Comparison of ENCODE assay signal across 20 cellular contexts in the genomic region with DNA sequence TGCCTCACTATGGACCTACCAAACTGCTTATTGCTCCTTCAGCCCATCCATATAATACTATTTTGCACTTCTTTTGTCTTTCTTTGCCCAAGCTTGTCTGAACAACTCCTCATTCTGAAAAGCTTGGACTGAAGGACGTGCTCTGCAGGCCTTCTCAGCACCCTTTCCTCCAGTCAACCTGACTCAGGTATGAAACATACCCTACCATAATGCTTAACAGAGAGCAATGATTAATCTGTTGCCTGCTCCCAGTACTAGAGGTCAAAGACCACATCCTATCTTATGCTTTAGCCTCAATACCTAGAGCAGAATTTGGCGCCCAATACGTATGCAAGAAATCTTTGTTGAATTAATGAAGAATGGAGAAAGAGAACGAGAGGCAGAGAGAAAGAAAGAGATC. TPM values are rescaled to one million over a fixed set of nuclear protein-coding genes. Genes with fewer than 3 reads are reported as not detected.
DNase-seq lines count a peak whose midpoint lies in the region; ATAC-seq and TF ChIP-seq lines count a peak whose summit lies in the region.
"Had no signal": no experiment of that assay in that cellular context is flagged by ENCODE, and none has a peak within 500 bp of the region (broad histone marks: within the 10 kb centered on the region; RNA-seq: fewer than 3 reads in every experiment).

No MANE protein-coding gene starts in this region.

- no peaks in the 10 kb centered on the region for H3K9me3 ChIP-seq in smooth muscle cell (replicated peaks; ENCODE audit: low read depth)
- H3K9me3 ChIP-seq: esophagus muscularis mucosa, left lung had no signal

- peaks cover 5 to 7% of the 10 kb centered on the region in 2 donors for H3K36me3 Mint-ChIP-seq in activated T-cell treated with anti-CD3 and anti-CD28 coated beads, Interleukin-2, amount 50 U/mL, for 72 hours (ENCODE audit: insufficient read depth in 2 of 2)
- peaks cover 5% of the 10 kb centered on the region for H3K36me3 Mint-ChIP-seq in activated CD4-positive, alpha-beta memory T cell treated with anti-CD3 and anti-CD28 coated beads for 36 hours

- peak; percentile 30 to 54 for ATAC-seq in activated T-cell treated with anti-CD3 and anti-CD28 coated beads, Interleukin-2, amount 50 U/mL, for 72 hours (replicated peaks in 1 of 2)
- ATAC-seq in esophagus mucosa (peak; percentile 94), GM18867 (IDR thresholded peaks at IDR 0.05; ENCODE audit: unreplicated experiment) (no peak)

- no peak overlapping the region for H3K4me2 ChIP-seq in smooth muscle cell

- H2AFZ ChIP-seq in smooth muscle cell (ENCODE audit: low read depth) = no peak overlapping the region

- CTCF ChIA-PET in activated CD4-positive, alpha-beta memory T cell treated with anti-CD3 and anti-CD28 coated beads for 36 hours (lab: Charles Lee) = no interaction called here

- peak overlapping the region; percentile 18 for H3K27ac Mint-ChIP-seq in activated T-cell treated with anti-CD3 and anti-CD28 coated beads, Interleukin-2, amount 50 U/mL, for 72 hours
- peak overlapping the region; percentile 87 for H3K27ac Mint-ChIP-seq in activated CD4-positive, alpha-beta memory T cell treated with anti-CD3 and anti-CD28 coated beads for 36 hours
- H3K27ac Mint-ChIP-seq: activated CD4-positive, alpha-beta T cell treated with anti-CD3 and anti-CD28 coated beads, Interleukin-2, amount 10 ng/mL, durations not matched to agents 7 days and 5 days had no signal

- no peak for DNase-seq in activated T-cell treated with anti-CD3 and anti-CD28 coated beads, Interleukin-2, amount 50 U/mL, for 72 hours
- DNase-seq in activated T-cell treated with anti-CD3 and anti-CD28 coated beads, Interleukin-2, amount 50 U/mL, for 48 hours = no peak
- no peak for DNase-seq in activated CD4-positive, alpha-beta memory T cell treated with anti-CD3 and anti-CD28 coated beads for 36 hours
- DNase-seq in smooth muscle cell (lab: John Stamatoyannopoulos, UW; ENCODE audit: unreplicated experiment) = no peak
- DNase-seq in anterior cingulate cortex (lab: John Stamatoyannopoulos, UW) = no peak
- no peak for DNase-seq in HuH-7.5 (ENCODE audit: low spot score)
- DNase-seq: ACHN; activated CD4-positive, alpha-beta T cell treated with anti-CD3 and anti-CD28 coated beads, Interleukin-2, amount 10 ng/mL, durations not matched to agents 7 days and 5 days; C1 segment of cervical spinal cord; DMS153; NCI-H1105; NCI-H2107; NCI-H524 treated with DMSO at 0.1 percent for 48 hours; nucleus accumbens; retina; SW 1271 had no signal

- H3K4me1 Mint-ChIP-seq in activated T-cell treated with anti-CD3 and anti-CD28 coated beads, Interleukin-2, amount 50 U/mL, for 72 hours (ENCODE audit: low read depth) = peaks cover 64% of the 10 kb centered on the region
- H3K4me1 Mint-ChIP-seq in activated CD4-positive, alpha-beta memory T cell treated with anti-CD3 and anti-CD28 coated beads for 36 hours (ENCODE audit: low read depth) = peaks cover 61% of the 10 kb centered on the region

- H3K79me2 ChIP-seq in smooth muscle cell (ENCODE audit: low read depth) = peaks cover 94% of the 10 kb centered on the region

- no peaks in the 10 kb centered on the region for H3K27me3 ChIP-seq in smooth muscle cell (ENCODE audit: low read depth)
- H3K27me3 ChIP-seq: esophagus muscularis mucosa, left lung had no signal

- 99% methylated on average over 4 of the region's 4 CpGs for WGBS in smooth muscle cell (ENCODE audit: low lambda C conversion rate)

- H3K27ac ChIP-seq in smooth muscle cell (ENCODE audit: low read depth) = peak overlapping the region; percentile 62
- H3K27ac ChIP-seq: esophagus muscularis mucosa had no signal

- peaks cover 20% of the 10 kb centered on the region for H3F3A ChIP-seq in smooth muscle cell (ENCODE audit: low read depth)

- peak overlapping the region; percentile 16 to 46 for H3K4me3 Mint-ChIP-seq in activated T-cell treated with anti-CD3 and anti-CD28 coated beads, Interleukin-2, amount 50 U/mL, for 72 hours
- no peak overlapping the region for H3K4me3 Mint-ChIP-seq in activated CD4-positive, alpha-beta memory T cell treated with anti-CD3 and anti-CD28 coated beads for 36 hours
- H3K4me3 Mint-ChIP-seq: activated CD4-positive, alpha-beta T cell treated with anti-CD3 and anti-CD28 coated beads, Interleukin-2, amount 10 ng/mL, durations not matched to agents 7 days and 5 days had no signal

- H3K4me3 ChIP-seq in smooth muscle cell = no peak overlapping the region
- H3K4me3 ChIP-seq: esophagus muscularis mucosa, left lung had no signal

- H3K27me3 Mint-ChIP-seq in activated T-cell treated with anti-CD3 and anti-CD28 coated beads, Interleukin-2, amount 50 U/mL, for 72 hours (ENCODE audit: low read depth) = no peaks in the 10 kb centered on the region
- no peaks in the 10 kb centered on the region for H3K27me3 Mint-ChIP-seq in activated CD4-positive, alpha-beta memory T cell treated with anti-CD3 and anti-CD28 coated beads for 36 hours
- H3K27me3 Mint-ChIP-seq: activated CD4-positive, alpha-beta T cell treated with anti-CD3 and anti-CD28 coated beads, Interleukin-2, amount 10 ng/mL, durations not matched to agents 7 days and 5 days had no signal

- no peak for TF ChIP-seq CTCF in smooth muscle cell (IDR thresholded peaks at IDR 0.05; ENCODE audit: borderline replicate concordance, insufficient read depth, poor library complexity, severe bottlenecking)

- no peaks in the 10 kb centered on the region for H3K36me3 ChIP-seq in smooth muscle cell (ENCODE audit: low read depth)
- H3K36me3 ChIP-seq: esophagus muscularis mucosa, left lung had no signal

- H3K9me3 Mint-ChIP-seq in activated T-cell treated with anti-CD3 and anti-CD28 coated beads, Interleukin-2, amount 50 U/mL, for 72 hours = no peaks in the 10 kb centered on the region
- H3K9me3 Mint-ChIP-seq in activated CD4-positive, alpha-beta memory T cell treated with anti-CD3 and anti-CD28 coated beads for 36 hours = peaks cover 2% of the 10 kb centered on the region

- no peak overlapping the region for H3K9ac ChIP-seq in smooth muscle cell (ENCODE audit: low read depth)

- intact Hi-C loops in activated CD4-positive, alpha-beta memory T cell treated with anti-CD3 and anti-CD28 coated beads for 36 hours (cut with micrococcal nuclease) = no loop called here

- H3K4me1 ChIP-seq in smooth muscle cell (ENCODE audit: low read depth) = peaks cover 8% of the 10 kb centered on the region

- POLR2A ChIA-PET in activated CD4-positive, alpha-beta memory T cell treated with anti-CD3 and anti-CD28 coated beads for 36 hours (lab: Charles Lee) = interaction anchor here (2.1 kb wide), 1 partner anchor 15 kb away, joined by 6 read pairs; no protein-coding TSS in a partner anchor

- peaks cover 32% of the 10 kb centered on the region for H4K20me1 ChIP-seq in smooth muscle cell (ENCODE audit: low read depth)

RNA-seq across cellular contexts. Expression of a gene that starts 55.2 kb away (rescaled TPM):
- total RNA-seq in activated T-cell treated with anti-CD3 and anti-CD28 coated beads, Interleukin-2, amount 50 U/mL, for 72 hours = 10 to 100 TPM; 46.5 to 65.1 TPM
- 10 to 100 TPM; 34.1 to 36.7 TPM for total RNA-seq in activated CD4-positive, alpha-beta memory T cell treated with anti-CD3 and anti-CD28 coated beads for 36 hours
- 29.3 TPM for total RNA-seq in esophagus mucosa
- total RNA-seq in smooth muscle cell = 40.6 and 45.8 TPM in 2 replicates
- polyA plus RNA-seq in smooth muscle cell = 17.9 and 22.8 TPM in 2 replicates
